ENCODE assay signal across 8 cellular contexts in genomic region chr17:51260960-51261958, GRCh38. TPM values are rescaled to one million over a fixed set of nuclear protein-coding genes. Genes with fewer than 3 reads are reported as not detected.
DNase-seq lines count a peak whose midpoint lies in the region; ATAC-seq and TF ChIP-seq lines count a peak whose summit lies in the region.

No MANE protein-coding gene starts in this region.

- H3K4me3 ChIP-seq in PC-9 (peak overlapping the region; percentile 94), neural progenitor cell (peak overlapping the region; percentile 66)

- CTCF ChIA-PET in PC-9 (lab: Charles Lee) = no interaction called here

- no peaks in the 10 kb centered on the region for H3K9me2 ChIP-seq in PC-9 (ENCODE audit: insufficient read depth)

- H3K36me3 Mint-ChIP-seq in neural progenitor cell = peaks cover 14% of the 10 kb centered on the region

- H3K36me3 ChIP-seq in PC-9 (ENCODE audit: low read depth) = peaks cover 44% of the 10 kb centered on the region
- peaks cover 11% of the 10 kb centered on the region for H3K36me3 ChIP-seq in neural progenitor cell

- H3K27me3 Mint-ChIP-seq in neural progenitor cell (ENCODE audit: insufficient read depth, low read depth) = peaks cover 8% of the 10 kb centered on the region

- TF ChIP-seq CTCF in PC-9 (conservative IDR thresholded peaks at IDR 0.05) (no peak), foreskin keratinocyte (conservative IDR thresholded peaks at IDR 0.05) (no peak), neural progenitor cell (IDR thresholded peaks at IDR 0.05) (no peak)

- H3K9me3 ChIP-seq in PC-9 (ENCODE audit: insufficient read depth, low read depth) (no peaks in the 10 kb centered on the region), neural progenitor cell (ENCODE audit: low read depth) (no peaks in the 10 kb centered on the region)

- H2AFZ ChIP-seq in PC-9 (peak overlapping the region; percentile 99), neural progenitor cell (replicated peaks) (peak overlapping the region; percentile 96)

- H3K9me3 Mint-ChIP-seq in neural progenitor cell = peaks cover 3% of the 10 kb centered on the region

- POLR2A ChIA-PET in PC-9 (lab: Charles Lee; ENCODE audit: unreplicated experiment) = no interaction called here

- no peaks in the 10 kb centered on the region for H3K27me3 ChIP-seq in PC-9 (ENCODE audit: insufficient read depth, low read depth)
- no peaks in the 10 kb centered on the region for H3K27me3 ChIP-seq in foreskin keratinocyte
- no peaks in the 10 kb centered on the region for H3K27me3 ChIP-seq in neural progenitor cell

- peaks cover 33% of the 10 kb centered on the region for H3K4me1 Mint-ChIP-seq in neural progenitor cell

- H3K9ac ChIP-seq in neural progenitor cell = peak overlapping the region; percentile 95

- peak; percentile 32 for DNase-seq in COLO829 (ENCODE audit: low spot score)
- peak; percentile 67 for DNase-seq in HK-2 (ENCODE audit: unreplicated experiment)
- DNase-seq in PC-9 = peak in 1 of 2 experiments; percentile 75
- peak; percentile 72 for DNase-seq in activated T-helper 9 cell treated with anti-CD3 and anti-CD28 coated beads, Interleukin-2, amount 50 U/mL, for 16 hours (ENCODE audit: low read depth)
- no peak for DNase-seq in foreskin keratinocyte
- peak; percentile 3 for DNase-seq in neural progenitor cell (ENCODE audit: low spot score)
- DNase-seq in superior temporal gyrus (ENCODE audit: extremely low spot score) = peak; percentile 26

- H3F3A ChIP-seq in PC-9 (ENCODE audit: insufficient read depth, low read depth) (peaks cover 18% of the 10 kb centered on the region; the same call in 1 of the 2 replicates), neural progenitor cell (ENCODE audit: low read depth) (peaks cover 18% of the 10 kb centered on the region)

- ATAC-seq in GM19468 (IDR thresholded peaks at IDR 0.05; ENCODE audit: extremely low read depth, unreplicated experiment) (peak; percentile 34), foreskin keratinocyte (peak; percentile 65)

- H3K4me2 ChIP-seq in PC-9 (peak overlapping the region; percentile 95), neural progenitor cell (peak overlapping the region; percentile 93)

- BruUV-seq in PC-9 (replicated peaks; lab: Mats Ljungman, UMichigan) = TSS peak; percentile 57

- H3K4me3 Mint-ChIP-seq in neural progenitor cell = peak overlapping the region; percentile 96

- H3K27ac ChIP-seq in PC-9 (peak overlapping the region; percentile 92), foreskin keratinocyte (peak overlapping the region; percentile 100), neural progenitor cell (peak overlapping the region; percentile 98)

- intact Hi-C loops in PC-9 (cut with micrococcal nuclease; ENCODE audit: unreplicated experiment) = loop anchor here (2.0 to 5.0 kb wide), 2 partner anchors 94 to 140 kb away; partner anchors contain the start of genes NME2 and SPAG9

- H4K20me1 ChIP-seq in PC-9 (ENCODE audit: insufficient read depth) = peaks cover 60% of the 10 kb centered on the region
- H4K20me1 ChIP-seq in neural progenitor cell (ENCODE audit: low read depth) = peaks cover 64% of the 10 kb centered on the region

- H3K79me2 ChIP-seq in PC-9 (ENCODE audit: low read depth) (peaks cover 86% of the 10 kb centered on the region), neural progenitor cell (ENCODE audit: low read depth) (peaks cover 87% of the 10 kb centered on the region)

- H3K27ac Mint-ChIP-seq in neural progenitor cell = peak overlapping the region; percentile 11

- H3K4me1 ChIP-seq in PC-9 (replicated peaks; ENCODE audit: insufficient read depth) (peaks cover 55% of the 10 kb centered on the region), foreskin keratinocyte (peaks cover 30% of the 10 kb centered on the region), neural progenitor cell (peaks cover 30% of the 10 kb centered on the region)

RNA-seq across cellular contexts. Expression of gene UTP18, which starts 0.9 kb away (rescaled TPM):
- total RNA-seq in PC-9 (2021) (26.4 and 31.8 TPM in 2 replicates), foreskin keratinocyte (52.6 and 62.6 TPM in 2 replicates), neural progenitor cell (ENCODE audit: low replicate concordance) (78.7 and 107 TPM in 2 replicates)
- 39.5 and 52.1 TPM in 2 replicates for polyA plus RNA-seq in foreskin keratinocyte

RNA-seq across cellular contexts. Expression of gene MBTD1, which starts 1.4 kb away (rescaled TPM):
- total RNA-seq in PC-9 (2021) (20.4 and 20.8 TPM in 2 replicates), foreskin keratinocyte (5.0 and 5.2 TPM in 2 replicates), neural progenitor cell (ENCODE audit: low replicate concordance) (50.1 and 69.8 TPM in 2 replicates)
- polyA plus RNA-seq in foreskin keratinocyte = 1.3 TPM in 2 replicates

Comparison
In these comparisons a context has a peak if more than half of its experiments do, and no peak if none do; other contexts are left out.
1. DNase-seq: peak in COLO829 (single experiment), HK-2 (single experiment), activated T-helper 9 cell treated with anti-CD3 and anti-CD28 coated beads, Interleukin-2, amount 50 U/mL, for 16 hours (single experiment), neural progenitor cell (single experiment) and superior temporal gyrus (single experiment); none in foreskin keratinocyte (0 of 2).
2. Peak in every context shown above with its lines, with median percentiles within 50 percentile points of each other: H3K27ac ChIP-seq.